ENCODE assay signal across 15 cellular contexts in the genomic region with DNA sequence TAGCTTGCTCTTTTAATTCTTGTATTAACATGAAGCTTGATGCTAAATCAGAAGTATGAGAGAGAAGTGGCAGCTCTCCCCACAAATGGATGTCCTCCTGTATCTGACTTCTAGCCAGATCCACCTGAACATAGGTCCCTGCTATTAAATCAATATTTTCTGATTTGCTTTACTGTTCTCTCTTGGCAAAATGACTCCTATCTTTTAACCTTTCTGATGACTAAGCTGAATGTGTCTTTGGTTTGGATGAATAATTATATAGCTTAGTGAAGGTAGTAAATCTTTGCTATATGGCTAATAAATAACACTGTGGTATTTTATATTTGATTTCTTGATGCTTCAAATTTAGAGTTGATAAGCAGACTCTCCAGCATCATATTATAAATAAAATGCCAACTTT. TPM values are rescaled to one million over a fixed set of nuclear protein-coding genes. Genes with fewer than 3 reads are reported as not detected.
A peak's percentile ranks its signal among the peaks of the same experiment; 100 is the strongest.
DNase-seq lines count a peak whose midpoint lies in the region; ATAC-seq and TF ChIP-seq lines count a peak whose summit lies in the region.
"Had no signal": no experiment of that assay in that cellular context is flagged by ENCODE, and none has a peak within 500 bp of the region (broad histone marks: within the 10 kb centered on the region; RNA-seq: fewer than 3 reads in every experiment).

No MANE protein-coding gene starts in this region.

- TF ChIP-seq CTCF in Calu3 (IDR thresholded peaks at IDR 0.05; ENCODE audit: unreplicated experiment) = no peak
- TF ChIP-seq CTCF in PC-3 (conservative IDR thresholded peaks at IDR 0.05; ENCODE audit: low read depth, low read length) = no peak
- TF ChIP-seq CTCF in foreskin keratinocyte (conservative IDR thresholded peaks at IDR 0.05) = no peak
- no peak for TF ChIP-seq CTCF in CD4-positive, alpha-beta T cell (IDR thresholded peaks at IDR 0.05)

- no peaks in the 10 kb centered on the region for H3K79me2 ChIP-seq in PC-3 (ENCODE audit: low read length)

- no peaks in the 10 kb centered on the region for H3K27me3 Mint-ChIP-seq in Calu3 (ENCODE audit: unreplicated experiment)
- H3K27me3 Mint-ChIP-seq in CD4-positive, alpha-beta T cell = no peaks in the 10 kb centered on the region
- H3K27me3 Mint-ChIP-seq: IgD-negative memory B cell had no signal

- no peaks in the 10 kb centered on the region for H3K36me3 ChIP-seq in PC-3 (ENCODE audit: low read depth, low read length)
- H3K36me3 ChIP-seq: BLaER1, HAP-1 had no signal

- no peak for DNase-seq in Calu3
- DNase-seq in PC-3 = peak; percentile 40
- no peak for DNase-seq in foreskin keratinocyte
- DNase-seq in renal cortical epithelial cell (ENCODE audit: low read depth) = peak; percentile 13
- DNase-seq in CD4-positive, alpha-beta T cell = no peak
- no peak for DNase-seq in NCI-H2227 treated with DMSO at 0.1 percent for 48 hours (lab: John Stamatoyannopoulos, UW)
- no peak for DNase-seq in stimulated activated CD4-positive, alpha-beta T cell treated with anti-CD3 and anti-CD28 coated beads, Interleukin-4, amount 100 ng/mL, for 1 hour
- DNase-seq: AML-193, DMS 273 treated with DMSO at 0.1 percent for 48 hours, HFFc6 had no signal

- no peak overlapping the region for H3K4me3 ChIP-seq in PC-3 (ENCODE audit: low read length)
- H3K4me3 ChIP-seq: BLaER1, HAP-1 had no signal

- H3K27ac ChIP-seq in PC-3 (ENCODE audit: low read length) = no peak overlapping the region
- no peak overlapping the region for H3K27ac ChIP-seq in foreskin keratinocyte
- H3K27ac ChIP-seq in CD4-positive, alpha-beta T cell (ENCODE audit: low read depth, low read length) = no peak overlapping the region
- H3K27ac ChIP-seq: BLaER1 had no signal

- H3K27me3 ChIP-seq in PC-3 (ENCODE audit: low read length) = no peaks in the 10 kb centered on the region
- H3K27me3 ChIP-seq in foreskin keratinocyte = no peaks in the 10 kb centered on the region
- H3K27me3 ChIP-seq in CD4-positive, alpha-beta T cell (ENCODE audit: control insufficient read depth, insufficient read depth, low read length) = no peaks in the 10 kb centered on the region
- H3K27me3 ChIP-seq: BLaER1 had no signal

- CTCF ChIA-PET in Calu3 (lab: Charles Lee) (interaction anchor here (0.9 to 1.1 kb wide), 3 partner anchors 26 to 37 kb away, joined by 3 read pairs; no protein-coding TSS in a partner anchor), PC-3 (lab: Charles Lee) (interaction anchor here (0.7 kb wide), 2 partner anchors 71 to 128 kb away, joined by 3 read pairs; no protein-coding TSS in a partner anchor)
- CTCF ChIA-PET in CD4-positive, alpha-beta T cell (lab: Charles Lee) = no interaction called here

- H3K4me1 ChIP-seq in PC-3 (ENCODE audit: insufficient read depth, low read length) (peaks cover 14% of the 10 kb centered on the region), foreskin keratinocyte (peaks cover 12% of the 10 kb centered on the region)
- H3K4me1 ChIP-seq: BLaER1, HAP-1 had no signal

- no peaks in the 10 kb centered on the region for H3K9me3 Mint-ChIP-seq in Calu3 (ENCODE audit: low read depth, unreplicated experiment)
- no peaks in the 10 kb centered on the region for H3K9me3 Mint-ChIP-seq in CD4-positive, alpha-beta T cell
- H3K9me3 Mint-ChIP-seq: HFFc6, IgD-negative memory B cell had no signal

- H3K9ac ChIP-seq in PC-3 (ENCODE audit: low read length) = no peak overlapping the region
- H3K9ac ChIP-seq: BLaER1 had no signal

- no peak overlapping the region for H3K4me2 ChIP-seq in PC-3 (ENCODE audit: low read length)
- H3K4me2 ChIP-seq: BLaER1 had no signal

- intact Hi-C loops in Calu3 (cut with micrococcal nuclease; ENCODE audit: unreplicated experiment) (no loop called here), PC-3 (cut with micrococcal nuclease) (loop anchor here (5.0 kb wide), 1 partner anchor 59 kb away; no protein-coding TSS in a partner anchor)
- intact Hi-C loops in CD4-positive, alpha-beta T cell (cut with DNase I, micrococcal nuclease) = no loop called here

- H3K9me2 ChIP-seq in PC-3 (replicated peaks; ENCODE audit: low read length) = no peaks in the 10 kb centered on the region

- peak; percentile 61 for ATAC-seq in PC-3
- ATAC-seq in foreskin keratinocyte = peak; percentile 70
- ATAC-seq in CD4-positive, alpha-beta T cell (ENCODE audit: poor library complexity) = no peak

- H3K4me1 Mint-ChIP-seq in Calu3 (ENCODE audit: low read depth, unreplicated experiment) = peaks cover 39% of the 10 kb centered on the region
- no peaks in the 10 kb centered on the region for H3K4me1 Mint-ChIP-seq in CD4-positive, alpha-beta T cell (ENCODE audit: low read depth)
- H3K4me1 Mint-ChIP-seq: IgD-negative memory B cell had no signal

- H3F3A ChIP-seq in PC-3 (ENCODE audit: low read length, unreplicated experiment) = no peaks in the 10 kb centered on the region

- H3K9me3 ChIP-seq in PC-3 (ENCODE audit: low read length) = no peaks in the 10 kb centered on the region
- H3K9me3 ChIP-seq in CD4-positive, alpha-beta T cell (ENCODE audit: control insufficient read depth, low read length) = no peaks in the 10 kb centered on the region
- H3K9me3 ChIP-seq: BLaER1, HAP-1 had no signal

- POLR2A ChIA-PET in PC-3 (lab: Charles Lee; ENCODE audit: unreplicated experiment) = interaction anchor here (0.6 kb wide), 1 partner anchor 293 kb away, joined by 3 read pairs; no protein-coding TSS in a partner anchor
- POLR2A ChIA-PET in CD4-positive, alpha-beta T cell (lab: Charles Lee) = no interaction called here

- no peak overlapping the region for H2AFZ ChIP-seq in PC-3 (ENCODE audit: low read length)

- no peaks in the 10 kb centered on the region for H4K20me1 ChIP-seq in PC-3 (ENCODE audit: low read length)
- H4K20me1 ChIP-seq: BLaER1 had no signal

- BruUV-seq in Calu3 (replicated peaks; lab: Mats Ljungman, UMichigan) (no TSS peak), PC-3 (replicated peaks; lab: Mats Ljungman, UMichigan) (no TSS peak)

- no peak overlapping the region for H3K4me3 Mint-ChIP-seq in Calu3 (ENCODE audit: low read depth, unreplicated experiment)
- H3K4me3 Mint-ChIP-seq in CD4-positive, alpha-beta T cell = no peak overlapping the region
- H3K4me3 Mint-ChIP-seq: HFFc6, IgD-negative memory B cell had no signal

- H3K36me3 Mint-ChIP-seq in Calu3 (ENCODE audit: insufficient read depth, unreplicated experiment) = no peaks in the 10 kb centered on the region
- no peaks in the 10 kb centered on the region for H3K36me3 Mint-ChIP-seq in CD4-positive, alpha-beta T cell (ENCODE audit: low read depth)
- H3K36me3 Mint-ChIP-seq: IgD-negative memory B cell had no signal

- peak overlapping the region; percentile 32 for H3K27ac Mint-ChIP-seq in Calu3 (ENCODE audit: unreplicated experiment)
- H3K27ac Mint-ChIP-seq in CD4-positive, alpha-beta T cell = no peak overlapping the region
- H3K27ac Mint-ChIP-seq: HFFc6, IgD-negative memory B cell had no signal

RNA-seq across cellular contexts. Expression of a gene that starts 28.3 kb away (rescaled TPM):
- total RNA-seq in Calu3 (2022) (104 and 197 TPM in 2 replicates), PC-3 (2014; rRNA removed) (3.9 and 4.2 TPM in 2 replicates), foreskin keratinocyte (0.39 and 0.44 TPM in 2 replicates), renal cortical epithelial cell (0.35 and 0.87 TPM in 2 replicates)
- polyA plus RNA-seq in foreskin keratinocyte = 0.28 and 0.36 TPM in 2 replicates
- total RNA-seq in CD4-positive, alpha-beta T cell = not detected
- total RNA-seq: A673, H1 had no signal
- polyA plus RNA-seq: H1 had no signal

Comparison
In these comparisons a context has a peak if more than half of its experiments do, and no peak if none do; other contexts are left out.
1. DNase-seq: peak in PC-3 (single experiment) and renal cortical epithelial cell (single experiment); none in Calu3 (single experiment), foreskin keratinocyte (0 of 2), CD4-positive, alpha-beta T cell (0 of 10), NCI-H2227 treated with DMSO at 0.1 percent for 48 hours (single experiment) and stimulated activated CD4-positive, alpha-beta T cell treated with anti-CD3 and anti-CD28 coated beads, Interleukin-4, amount 100 ng/mL, for 1 hour (single experiment).
2. RNA of a gene that starts 28.3 kb away (total RNA-seq): 104 to 197 TPM in Calu3; 3.9 to 4.2 TPM in PC-3, 0.39 to 0.44 TPM in foreskin keratinocyte, 0.35 to 0.87 TPM in renal cortical epithelial cell and not detected in CD4-positive, alpha-beta T cell; every median in the first group is over 10 times any median in the second.